7 cellular contexts compared by ENCODE assay signal in the genomic region with DNA sequence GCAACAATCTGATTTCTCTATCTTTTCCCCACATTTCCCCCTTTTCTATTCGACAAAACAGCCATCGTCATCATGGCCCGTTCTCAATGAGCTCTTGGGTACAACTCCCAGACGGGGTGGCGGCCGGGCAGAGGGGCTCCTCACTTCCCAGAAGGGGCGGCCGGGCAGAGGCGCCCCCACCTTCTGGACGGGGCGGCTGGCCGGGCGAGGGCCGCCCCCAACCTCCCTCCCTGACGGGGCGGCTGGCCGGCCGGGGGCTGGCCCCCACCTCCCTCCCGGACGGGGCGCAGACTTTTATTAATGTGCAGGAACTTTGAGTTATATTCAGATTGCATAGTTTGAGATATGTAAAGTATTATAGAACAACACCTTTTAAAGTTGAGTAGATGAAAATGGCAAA.
"Had no signal": no experiment of that assay in that cellular context is flagged by ENCODE, and none has a peak within 500 bp of the region (broad histone marks: within the 10 kb centered on the region; RNA-seq: fewer than 3 reads in every experiment).

No MANE protein-coding gene starts in this region.

- DNase-seq: IMR-90, KBM-7 had no signal

- H3K27ac Mint-ChIP-seq: IgD-negative memory B cell had no signal

- H3K4me3 Mint-ChIP-seq: IgD-negative memory B cell had no signal

- ATAC-seq: HepG2, K562 had no signal

- H3K27me3 Mint-ChIP-seq: IgD-negative memory B cell had no signal

- H3K4me3 ChIP-seq: K562 had no signal

- H3K27ac ChIP-seq: HL-60 had no signal

- H3K36me3 Mint-ChIP-seq: IgD-negative memory B cell had no signal

- FAIRE-seq: HepG2, HTR-8/SVneo had no signal
